Comparison of ENCODE assay signal across 8 cellular contexts in genomic region chr13:48000559-48001126, GRCh38. TPM values are rescaled to one million over a fixed set of nuclear protein-coding genes. Genes with fewer than 3 reads are reported as not detected.
DNase-seq lines count a peak whose midpoint lies in the region; ATAC-seq and TF ChIP-seq lines count a peak whose summit lies in the region.

No MANE protein-coding gene starts in this region.

- POLR2A ChIA-PET in T-cell (lab: Charles Lee), result interaction anchor here in 1 of 2 donors (0.6 kb wide), 1 partner anchor 1937 kb away, joined by 6 read pairs; no protein-coding TSS in a partner anchor

- no peak for TF ChIP-seq RAD21 in neural cell (conservative IDR thresholded peaks at IDR 0.05)

- H3K79me2 ChIP-seq in fibroblast of lung (ENCODE audit: control insufficient read depth, insufficient read depth, low read length), result peaks cover 38% of the 10 kb centered on the region
- H3K79me2 ChIP-seq in neural cell (replicated peaks; ENCODE audit: insufficient read depth, low read length), result peaks cover 48% of the 10 kb centered on the region

- peaks cover 3% of the 10 kb centered on the region for H3K4me1 ChIP-seq in fibroblast of lung (ENCODE audit: control insufficient read depth, extremely low read depth, insufficient read depth, low read length)

- DNase-seq in AG20443 (ENCODE audit: low spot score) (peak; percentile 53), T-cell (peak in 4 of 34 experiments; percentile 2 to 14 (median 4)), fibroblast of lung (ENCODE audit: low read depth in 2 of 2) (peak; percentile 10 to 20), COR-L47 (lab: John Stamatoyannopoulos, UW) (no peak), GOT3 (lab: John Stamatoyannopoulos, UW) (no peak)

- peak overlapping the region; percentile 87 to 96 (median 88) for H3K4me3 ChIP-seq in fibroblast of lung (replicated peaks in 1 of 4; ENCODE audit: control extremely low read depth in 1 of 4, insufficient read depth in 1 of 4, low read depth in 3 of 4, low read length in 4 of 4)
- H3K4me3 ChIP-seq in neural cell (ENCODE audit: low read length), result peak overlapping the region; percentile 98

- H3K27me3 ChIP-seq in fibroblast of lung (ENCODE audit: control insufficient read depth, insufficient read depth, low read length) (no peaks in the 10 kb centered on the region), neural cell (ENCODE audit: insufficient read depth, low read depth, low read length) (no peaks in the 10 kb centered on the region)

- H3K36me3 ChIP-seq in fibroblast of lung (ENCODE audit: control insufficient read depth, insufficient read depth, low read length) (no peaks in the 10 kb centered on the region), neural cell (ENCODE audit: insufficient read depth, low read length) (no peaks in the 10 kb centered on the region)

- peaks cover 7% of the 10 kb centered on the region for H3K36me3 Mint-ChIP-seq in T-cell

- H3K9ac ChIP-seq in fibroblast of lung (ENCODE audit: insufficient read depth, low read length) (peak overlapping the region; percentile 91), neural cell (ENCODE audit: low read length) (peak overlapping the region; percentile 88)

- H3K4me2 ChIP-seq in fibroblast of lung (ENCODE audit: extremely low read depth, insufficient read depth, low read length), result peak overlapping the region; percentile 94
- H3K4me2 ChIP-seq in neural cell (ENCODE audit: low read length), result peak overlapping the region; percentile 94

- H3K9me3 Mint-ChIP-seq in T-cell, result no peaks in the 10 kb centered on the region

- CTCF ChIA-PET in T-cell (lab: Charles Lee), result interaction anchor here in 1 of 2 donors (3.5 kb wide), 1 partner anchor 37 kb away, joined by 14 read pairs; the partner anchor contains the start of gene NUDT15

- H3K4me3 Mint-ChIP-seq in T-cell, result peak overlapping the region; percentile 92 to 95 (median 94)

- ATAC-seq in GM18861 (IDR thresholded peaks at IDR 0.05; ENCODE audit: unreplicated experiment), result peak; percentile 10
- ATAC-seq in HG03060 (IDR thresholded peaks at IDR 0.05; ENCODE audit: low read depth, unreplicated experiment), result peak; percentile 18
- ATAC-seq in T-cell (replicated peaks in 1 of 4), result peak; percentile 44 to 57 (median 55)

- H2AFZ ChIP-seq in fibroblast of lung (ENCODE audit: low read length) (peak overlapping the region; percentile 96), neural cell (ENCODE audit: low read depth, low read length) (peak overlapping the region; percentile 85)

- no peaks in the 10 kb centered on the region for H3F3A ChIP-seq in neural cell (ENCODE audit: insufficient read depth, low read length, poor library complexity, severe bottlenecking)

- peaks cover 41 to 49% (median 47%) of the 10 kb centered on the region in 3 donors for H3K4me1 Mint-ChIP-seq in T-cell

- H4K20me1 ChIP-seq in fibroblast of lung (ENCODE audit: control insufficient read depth, extremely low read depth, insufficient read depth, low read length) (no peaks in the 10 kb centered on the region), neural cell (ENCODE audit: insufficient read depth) (no peaks in the 10 kb centered on the region)

- no peaks in the 10 kb centered on the region for H3K9me2 ChIP-seq in neural cell (ENCODE audit: insufficient read depth, low read length)

- no peaks in the 10 kb centered on the region for H3K9me3 ChIP-seq in fibroblast of lung (ENCODE audit: control insufficient read depth, insufficient read depth, low read depth, low read length)
- no peaks in the 10 kb centered on the region for H3K9me3 ChIP-seq in neural cell (ENCODE audit: low read length)

- no peak for TF ChIP-seq CTCF in fibroblast of lung (conservative IDR thresholded peaks at IDR 0.05 in 1 of 2, IDR thresholded peaks at IDR 0.05 in 1 of 2; ENCODE audit: low read depth in 1 of 2, low read length in 2 of 2)
- TF ChIP-seq CTCF in neural cell (IDR thresholded peaks at IDR 0.05; ENCODE audit: poor library complexity, severe bottlenecking), result no peak

- peak overlapping the region; percentile 88 for H3K27ac ChIP-seq in fibroblast of lung (ENCODE audit: insufficient read depth, low read length)
- H3K27ac ChIP-seq in neural cell (ENCODE audit: low read length), result peak overlapping the region; percentile 66

- H3K27me3 Mint-ChIP-seq in T-cell, result no peaks in the 10 kb centered on the region

- TF ChIP-seq EP300 in neural cell (conservative IDR thresholded peaks at IDR 0.05; ENCODE audit: poor library complexity, severe bottlenecking), result no peak

- H3K27ac Mint-ChIP-seq in T-cell, result peak overlapping the region; percentile 67 to 79

TF ChIP-seq in neural cell, 6 proteins besides CTCF, POLR2A, EP300 and RAD21:
- TF ChIP-seq EZH2 (IDR thresholded peaks at IDR 0.05; ENCODE audit: borderline replicate concordance, insufficient read depth, low read length, poor library complexity, severe bottlenecking) (no peak), REST (IDR thresholded peaks at IDR 0.05; ENCODE audit: borderline replicate concordance) (no peak), POLR2AphosphoS5 (IDR thresholded peaks at IDR 0.05) (no peak), SMC3 (conservative IDR thresholded peaks at IDR 0.05; ENCODE audit: poor library complexity) (no peak), TAF1 (IDR thresholded peaks at IDR 0.05; ENCODE audit: low read depth) (no peak), MXI1 (conservative IDR thresholded peaks at IDR 0.05; ENCODE audit: poor library complexity, severe bottlenecking) (no peak)

RNA-seq across cellular contexts. Expression of gene SUCLA2, which starts 0.4 kb away (rescaled TPM):
- total RNA-seq in T-cell (10 to 100 TPM; 22.7 to 31.2 (median 29.4) TPM), fibroblast of lung (45.7 and 46.7 TPM in 2 replicates)
- polyA plus RNA-seq in fibroblast of lung (58.2 and 64.8 TPM in 2 replicates), neural cell (115 and 137 TPM in 2 replicates)
- polyA plus RNA-seq in fibroblast of lung (2012), result 39.4 and 39.8 TPM in 2 replicates
- polyA minus RNA-seq in fibroblast of lung (ENCODE audit: low replicate concordance) (1.3 and 1.7 TPM in 2 replicates), neural cell (99.3 and 103 TPM in 2 replicates)

RNA-seq across cellular contexts. Expression of gene NUDT15, which starts 36.9 kb away (rescaled TPM):
- total RNA-seq in T-cell (10 to 100 TPM in 1 of 5 donors, 1 to 10 TPM in 4; 4.9 to 10.4 (median 5.6) TPM), fibroblast of lung (10.0 and 18.0 TPM in 2 replicates)
- polyA plus RNA-seq in fibroblast of lung (18.0 and 22.5 TPM in 2 replicates), neural cell (23.0 and 23.4 TPM in 2 replicates)
- 14.6 and 21.1 TPM in 2 replicates for polyA plus RNA-seq in fibroblast of lung (2012)
- polyA minus RNA-seq in fibroblast of lung (ENCODE audit: low replicate concordance) (5.3 and 5.7 TPM in 2 replicates), neural cell (10.2 and 10.3 TPM in 2 replicates)

Comparison
In these comparisons a context has a peak if more than half of its experiments do, and no peak if none do; other contexts are left out.
1. DNase-seq: peak in AG20443 (single experiment) and fibroblast of lung (2 of 2); none in COR-L47 (single experiment) and GOT3 (single experiment).
2. Peak in every context shown above with its lines, with median percentiles within 50 percentile points of each other: ATAC-seq.